ENCODE assay signal across 1 cellular context in the genomic region with DNA sequence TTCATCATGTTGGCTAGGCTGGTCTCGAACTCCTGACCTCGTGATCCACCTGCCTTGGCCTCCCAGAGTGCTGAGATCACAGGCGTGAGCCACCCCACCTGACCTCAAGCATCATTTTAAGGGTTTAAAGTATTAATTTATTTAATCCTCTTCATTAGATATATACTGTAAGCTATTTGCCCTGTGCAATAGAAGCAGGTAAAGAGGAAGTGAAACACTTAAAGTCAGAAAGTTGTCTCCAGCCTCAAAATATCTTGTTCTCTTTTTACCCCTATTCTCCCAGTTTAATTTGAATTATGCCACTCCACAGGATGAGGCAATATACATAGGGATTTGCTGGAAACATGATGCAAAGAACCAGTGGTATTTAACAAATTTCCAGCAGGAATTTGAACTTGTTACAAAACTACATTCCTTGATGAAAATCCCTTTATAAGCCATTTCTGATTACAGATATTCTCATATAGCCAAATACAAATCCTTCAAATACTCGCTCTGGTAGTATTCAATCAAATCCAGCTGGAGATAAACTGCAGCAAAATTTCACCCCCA.
TF ChIP-seq lines count a peak whose summit lies in the region.

No MANE protein-coding gene starts in this region.

TF ChIP-seq in HepG2, 621 proteins besides CTCF, POLR2A, EP300 and RAD21:
- TF ChIP-seq HNRNPUL1 (IDR thresholded peaks at IDR 0.05; ENCODE audit: low read depth, low read length): no peak
- no peak for TF ChIP-seq ZNF850 (CRISPR knock-in tag; conservative IDR thresholded peaks at IDR 0.05)
- no peak for TF ChIP-seq NFE2L2 (IDR thresholded peaks at IDR 0.05; ENCODE audit: low read length)
- TF ChIP-seq EEA1 (CRISPR knock-in tag; IDR thresholded peaks at IDR 0.05; ENCODE audit: borderline replicate concordance): no peak
- TF ChIP-seq, protein P1, sequence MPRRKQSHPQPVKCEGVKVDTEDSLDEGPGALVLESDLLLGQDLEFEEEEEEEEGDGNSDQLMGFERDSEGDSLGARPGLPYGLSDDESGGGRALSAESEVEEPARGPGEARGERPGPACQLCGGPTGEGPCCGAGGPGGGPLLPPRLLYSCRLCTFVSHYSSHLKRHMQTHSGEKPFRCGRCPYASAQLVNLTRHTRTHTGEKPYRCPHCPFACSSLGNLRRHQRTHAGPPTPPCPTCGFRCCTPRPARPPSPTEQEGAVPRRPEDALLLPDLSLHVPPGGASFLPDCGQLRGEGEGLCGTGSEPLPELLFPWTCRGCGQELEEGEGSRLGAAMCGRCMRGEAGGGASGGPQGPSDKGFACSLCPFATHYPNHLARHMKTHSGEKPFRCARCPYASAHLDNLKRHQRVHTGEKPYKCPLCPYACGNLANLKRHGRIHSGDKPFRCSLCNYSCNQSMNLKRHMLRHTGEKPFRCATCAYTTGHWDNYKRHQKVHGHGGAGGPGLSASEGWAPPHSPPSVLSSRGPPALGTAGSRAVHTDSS (CRISPR knock-in tag; conservative IDR thresholded peaks at IDR 0.05): no peak
- no peak for TF ChIP-seq GPBP1L1 (CRISPR knock-in tag; IDR thresholded peaks at IDR 0.05)
- no peak for TF ChIP-seq SNAPC5 (CRISPR knock-in tag; IDR thresholded peaks at IDR 0.05; ENCODE audit: borderline replicate concordance)
- TF ChIP-seq PAWR (CRISPR knock-in tag; IDR thresholded peaks at IDR 0.05; ENCODE audit: borderline replicate concordance): no peak
- TF ChIP-seq MIER2 (CRISPR knock-in tag; IDR thresholded peaks at IDR 0.05): no peak
- TF ChIP-seq KAT2B (IDR thresholded peaks at IDR 0.05; ENCODE audit: borderline replicate concordance, low read depth, low read length): no peak
- no peak for TF ChIP-seq ZNF333 (CRISPR knock-in tag; IDR thresholded peaks at IDR 0.05; ENCODE audit: borderline replicate concordance)
- TF ChIP-seq, protein P2, sequence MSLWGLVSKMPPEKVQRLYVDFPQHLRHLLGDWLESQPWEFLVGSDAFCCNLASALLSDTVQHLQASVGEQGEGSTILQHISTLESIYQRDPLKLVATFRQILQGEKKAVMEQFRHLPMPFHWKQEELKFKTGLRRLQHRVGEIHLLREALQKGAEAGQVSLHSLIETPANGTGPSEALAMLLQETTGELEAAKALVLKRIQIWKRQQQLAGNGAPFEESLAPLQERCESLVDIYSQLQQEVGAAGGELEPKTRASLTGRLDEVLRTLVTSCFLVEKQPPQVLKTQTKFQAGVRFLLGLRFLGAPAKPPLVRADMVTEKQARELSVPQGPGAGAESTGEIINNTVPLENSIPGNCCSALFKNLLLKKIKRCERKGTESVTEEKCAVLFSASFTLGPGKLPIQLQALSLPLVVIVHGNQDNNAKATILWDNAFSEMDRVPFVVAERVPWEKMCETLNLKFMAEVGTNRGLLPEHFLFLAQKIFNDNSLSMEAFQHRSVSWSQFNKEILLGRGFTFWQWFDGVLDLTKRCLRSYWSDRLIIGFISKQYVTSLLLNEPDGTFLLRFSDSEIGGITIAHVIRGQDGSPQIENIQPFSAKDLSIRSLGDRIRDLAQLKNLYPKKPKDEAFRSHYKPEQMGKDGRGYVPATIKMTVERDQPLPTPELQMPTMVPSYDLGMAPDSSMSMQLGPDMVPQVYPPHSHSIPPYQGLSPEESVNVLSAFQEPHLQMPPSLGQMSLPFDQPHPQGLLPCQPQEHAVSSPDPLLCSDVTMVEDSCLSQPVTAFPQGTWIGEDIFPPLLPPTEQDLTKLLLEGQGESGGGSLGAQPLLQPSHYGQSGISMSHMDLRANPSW (CRISPR knock-in tag; IDR thresholded peaks at IDR 0.05; ENCODE audit: borderline replicate concordance): no peak
- no peak for TF ChIP-seq FOXP1 (IDR thresholded peaks at IDR 0.05)
- no peak for TF ChIP-seq FOXP1 (CRISPR knock-in tag; IDR thresholded peaks at IDR 0.05)
- TF ChIP-seq ETV5 (CRISPR knock-in tag; IDR thresholded peaks at IDR 0.05; ENCODE audit: borderline replicate concordance): no peak
- no peak for TF ChIP-seq MBD4 (IDR thresholded peaks at IDR 0.05; ENCODE audit: borderline replicate concordance, low read length)
- no peak for TF ChIP-seq ZNF816 (CRISPR knock-in tag; IDR thresholded peaks at IDR 0.05; ENCODE audit: borderline replicate concordance)
